Comparison of ENCODE assay signal across 24 cellular contexts in the genomic region with DNA sequence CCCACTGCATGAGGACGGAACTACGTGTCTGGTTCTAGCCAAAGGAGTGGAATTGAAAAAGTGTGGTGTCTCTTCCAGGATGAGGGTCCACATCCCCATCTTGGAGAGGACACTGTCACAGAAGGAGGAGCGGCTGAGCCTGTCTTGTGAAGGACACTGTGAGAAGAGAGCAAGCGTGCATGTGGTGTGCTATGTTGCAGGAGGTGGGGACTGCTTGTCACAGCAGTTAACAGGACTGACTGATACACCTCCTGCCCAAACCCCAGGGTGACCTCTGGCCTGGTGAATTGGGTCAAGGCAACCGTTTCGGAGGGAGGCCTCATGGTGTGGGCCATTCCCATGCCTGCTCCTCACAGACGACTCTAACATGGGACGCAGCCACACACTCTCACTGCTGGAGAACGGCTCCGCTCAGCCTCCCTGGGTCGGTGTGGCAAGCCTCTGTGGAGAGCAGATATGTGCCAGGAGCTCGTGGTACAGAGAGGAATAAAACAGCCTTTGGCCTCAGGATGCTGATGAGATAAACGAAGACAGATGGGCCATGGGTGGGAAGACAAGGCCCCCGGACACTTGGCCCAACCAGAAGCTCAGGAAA. TPM values are rescaled to one million over a fixed set of nuclear protein-coding genes. Genes with fewer than 3 reads are reported as not detected.
"Had no signal": no experiment of that assay in that cellular context is flagged by ENCODE, and none has a peak within 500 bp of the region (broad histone marks: within the 10 kb centered on the region; RNA-seq: fewer than 3 reads in every experiment).

No MANE protein-coding gene starts in this region.

- ATAC-seq: activated CD4-positive, alpha-beta T cell treated with anti-CD3 and anti-CD28 coated beads for 36 hours; activated naive CD4-positive, alpha-beta T cell treated with anti-CD3 and anti-CD28 coated beads, Interleukin-2, amount 50 U/mL, for 72 hours; activated T-helper 17 cell treated with anti-CD3 and anti-CD28 coated beads, Interleukin-2, amount 50 U/mL, for 72 hours; effector memory CD8-positive, alpha-beta T cell; gastroesophageal sphincter; heart left ventricle; left cardiac atrium had no signal

- H3K27ac Mint-ChIP-seq: activated B cell treated with CpG ODN at 0.5 μM for 24 hours; activated CD4-positive, alpha-beta T cell treated with anti-CD3 and anti-CD28 coated beads for 36 hours; activated naive CD4-positive, alpha-beta T cell treated with anti-CD3 and anti-CD28 coated beads, Interleukin-2, amount 50 U/mL, for 72 hours; activated T-cell treated with anti-CD3 and anti-CD28 coated beads, Interleukin-2, amount 50 U/mL, for 24 hours; activated T-helper 17 cell treated with anti-CD3 and anti-CD28 coated beads, Interleukin-2, amount 50 U/mL, for 72 hours; effector memory CD8-positive, alpha-beta T cell; memory B cell; nephron progenitor cell had no signal

- H3K9me3 ChIP-seq: colonic mucosa, upper lobe of left lung had no signal

- H3K4me3 Mint-ChIP-seq: activated B cell treated with CpG ODN at 0.5 μM for 24 hours; activated CD4-positive, alpha-beta T cell treated with anti-CD3 and anti-CD28 coated beads for 36 hours; activated T-cell treated with anti-CD3 and anti-CD28 coated beads, Interleukin-2, amount 50 U/mL, for 24 hours; activated T-helper 17 cell treated with anti-CD3 and anti-CD28 coated beads, Interleukin-2, amount 50 U/mL, for 72 hours; effector memory CD8-positive, alpha-beta T cell; memory B cell; nephron progenitor cell had no signal

- DNase-seq: activated B cell treated with CpG ODN at 0.5 μM for 24 hours; activated CD4-positive, alpha-beta T cell treated with anti-CD3 and anti-CD28 coated beads for 36 hours; activated CD4-positive, alpha-beta T cell treated with anti-CD3 and anti-CD28 coated beads, Interleukin-2, amount 50 U/mL, for 4 hours; activated CD8-positive, alpha-beta memory T cell treated with anti-CD3 and anti-CD28 coated beads for 24 hours; activated CD8-positive, alpha-beta memory T cell treated with anti-CD3 and anti-CD28 coated beads, Interleukin-2, amount 50 U/mL, for 4 hours; activated T-cell treated with anti-CD3 and anti-CD28 coated beads, Interleukin-2, amount 50 U/mL, for 24 hours; colonic mucosa; effector memory CD8-positive, alpha-beta T cell; heart left ventricle; left cardiac atrium; nephron progenitor cell; nucleus accumbens; stimulated activated CD4-positive, alpha-beta T cell treated with anti-CD3 and anti-CD28 coated beads, Interleukin-4, amount 100 ng/mL, for 24 hours; stimulated activated naive CD4-positive, alpha-beta T cell treated with Interleukin-2 at 50 U/mL for 16 hours; upper lobe of left lung had no signal

- H3K4me1 Mint-ChIP-seq: activated CD4-positive, alpha-beta T cell treated with anti-CD3 and anti-CD28 coated beads for 36 hours had no signal

- FAIRE-seq: islet of Langerhans, TTC549 had no signal

- H3K27ac ChIP-seq: colonic mucosa, dorsolateral prefrontal cortex, esophagus muscularis mucosa, gastroesophageal sphincter, heart left ventricle, upper lobe of left lung had no signal

RNA-seq across cellular contexts. Expression of gene RBFOX3, which starts 56.4 kb away (rescaled TPM):
- total RNA-seq: activated naive CD4-positive, alpha-beta T cell treated with anti-CD3 and anti-CD28 coated beads, Interleukin-2, amount 50 U/mL, for 72 hours; activated T-helper 17 cell treated with anti-CD3 and anti-CD28 coated beads, Interleukin-2, amount 50 U/mL, for 72 hours; heart left ventricle; left cardiac atrium; lower leg skin had no signal
